In the genomic region with DNA sequence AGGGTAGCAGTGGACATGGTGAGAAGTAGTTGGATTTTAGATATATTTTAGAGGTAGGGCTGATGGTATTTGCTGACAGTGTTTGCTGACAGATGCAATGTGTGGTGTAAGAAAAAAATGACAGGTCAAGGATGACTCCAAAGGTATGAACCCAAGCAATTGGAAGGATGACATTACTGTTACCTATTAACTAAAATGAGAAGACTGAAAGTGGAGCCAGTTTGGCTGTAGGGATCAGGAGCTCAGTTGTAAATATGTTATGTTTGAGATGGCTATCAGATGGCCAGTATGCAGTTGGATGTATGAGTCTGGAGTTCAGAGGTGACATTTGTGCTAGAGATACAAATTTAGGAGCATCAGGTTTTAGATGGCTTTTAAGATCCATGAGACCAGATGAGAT, we compare ENCODE assay signal across 22 cellular contexts. TPM values are rescaled to one million over a fixed set of nuclear protein-coding genes. Genes with fewer than 3 reads are reported as not detected.
DNase-seq lines count a peak whose midpoint lies in the region; ATAC-seq and TF ChIP-seq lines count a peak whose summit lies in the region.
"Had no signal": no experiment of that assay in that cellular context is flagged by ENCODE, and none has a peak within 500 bp of the region (broad histone marks: within the 10 kb centered on the region; RNA-seq: fewer than 3 reads in every experiment).

No MANE protein-coding gene starts in this region.

- H3K27ac ChIP-seq in vagina (peak overlapping the region; percentile 81), right cardiac atrium (ENCODE audit: low read length) (no peak overlapping the region)

- H3K9me3 ChIP-seq in vagina (no peaks in the 10 kb centered on the region), right cardiac atrium (ENCODE audit: control insufficient read depth, low read length) (no peaks in the 10 kb centered on the region)
- H3K9me3 ChIP-seq: MG63 had no signal

- no peak for DNase-seq in activated T-cell treated with anti-CD3 and anti-CD28 coated beads, Interleukin-2, amount 50 U/mL, for 72 hours
- DNase-seq in activated T-cell treated with anti-CD3 and anti-CD28 coated beads, Interleukin-2, amount 50 U/mL, for 1 hour = no peak
- DNase-seq in WTC11 (ENCODE audit: low spot score) (no peak), left lobe of liver (ENCODE audit: low spot score) (no peak), vagina (ENCODE audit: extremely low spot score in 2 of 2) (no peak), right cardiac atrium (no peak)
- DNase-seq: DMS153, KBM-7, MG63, NCI-H1105 treated with DMSO at 0.1 percent for 48 hours, NCI-H146, NCI-H1930, NCI-H2107, NCI-H446, NCI-H524 treated with DMSO at 0.1 percent for 48 hours, NCI-H774, SIG-M5 had no signal

- H3K4me1 Mint-ChIP-seq in activated T-cell treated with anti-CD3 and anti-CD28 coated beads, Interleukin-2, amount 50 U/mL, for 72 hours (ENCODE audit: low read depth) = peaks cover 33% of the 10 kb centered on the region
- H3K4me1 Mint-ChIP-seq in WTC11 = no peaks in the 10 kb centered on the region

- intact Hi-C loops in vagina (cut with DNase I) = no loop called here
- intact Hi-C loops in right cardiac atrium (cut with DNase I) = no loop called here

- H3K36me3 ChIP-seq in vagina = no peaks in the 10 kb centered on the region
- H3K36me3 ChIP-seq: MG63 had no signal

- peaks cover 12 to 14% of the 10 kb centered on the region in 2 donors for H3K9me3 Mint-ChIP-seq in activated T-cell treated with anti-CD3 and anti-CD28 coated beads, Interleukin-2, amount 50 U/mL, for 72 hours
- peaks cover 11% of the 10 kb centered on the region for H3K9me3 Mint-ChIP-seq in WTC11

- TF ChIP-seq CTCF in WTC11 (IDR thresholded peaks at IDR 0.05) (no peak), vagina (IDR thresholded peaks at IDR 0.05) (no peak)

- H3K27me3 Mint-ChIP-seq in activated T-cell treated with anti-CD3 and anti-CD28 coated beads, Interleukin-2, amount 50 U/mL, for 72 hours (ENCODE audit: low read depth) = peaks cover 29% of the 10 kb centered on the region
- 0 out of 2 replicates have a peak, but pooled peaks cover 5% of the 10 kb centered on the region for H3K27me3 Mint-ChIP-seq in WTC11 (ENCODE audit: low read depth)

- POLR2A ChIA-PET in WTC11 (lab: Charles Lee) = no interaction called here

- peak overlapping the region; percentile 9 for H3K27ac Mint-ChIP-seq in activated T-cell treated with anti-CD3 and anti-CD28 coated beads, Interleukin-2, amount 50 U/mL, for 72 hours
- no peak overlapping the region for H3K27ac Mint-ChIP-seq in WTC11

- H3K4me1 ChIP-seq in vagina = peaks cover 32% of the 10 kb centered on the region
- peaks cover 2% of the 10 kb centered on the region for H3K4me1 ChIP-seq in right cardiac atrium (ENCODE audit: control insufficient read depth, insufficient read depth, low read length)

- peaks cover 16% of the 10 kb centered on the region in 2 donors for H3K36me3 Mint-ChIP-seq in activated T-cell treated with anti-CD3 and anti-CD28 coated beads, Interleukin-2, amount 50 U/mL, for 72 hours (ENCODE audit: insufficient read depth in 2 of 2)
- no peaks in the 10 kb centered on the region for H3K36me3 Mint-ChIP-seq in WTC11

- H3K27me3 ChIP-seq in vagina (no peaks in the 10 kb centered on the region), right cardiac atrium (ENCODE audit: control insufficient read depth, insufficient read depth) (no peaks in the 10 kb centered on the region)
- H3K27me3 ChIP-seq: MG63 had no signal

- peak overlapping the region in 1 of 2 donors; percentile 16 for H3K4me3 Mint-ChIP-seq in activated T-cell treated with anti-CD3 and anti-CD28 coated beads, Interleukin-2, amount 50 U/mL, for 72 hours
- H3K4me3 Mint-ChIP-seq in WTC11 = no peak overlapping the region

- no peak for ATAC-seq in activated T-cell treated with anti-CD3 and anti-CD28 coated beads, Interleukin-2, amount 50 U/mL, for 72 hours (replicated peaks in 1 of 2)
- ATAC-seq in WTC11 (no peak), left lobe of liver (peak; percentile 75), right cardiac atrium (no peak), GM19023 (IDR thresholded peaks at IDR 0.05; ENCODE audit: unreplicated experiment) (no peak)

- H3K4me3 ChIP-seq in vagina (no peak overlapping the region), right cardiac atrium (ENCODE audit: low read length) (no peak overlapping the region)
- H3K4me3 ChIP-seq: MG63 had no signal

- no peak for TF ChIP-seq POLR2A in vagina (IDR thresholded peaks at IDR 0.05)

- CTCF ChIA-PET in WTC11 (lab: Charles Lee) = no interaction called here

TF ChIP-seq in WTC11, 78 proteins besides CTCF, POLR2A, EP300 and RAD21:
- TF ChIP-seq EMX1 (CRISPR knock-in tag; IDR thresholded peaks at IDR 0.05) (no peak), GABPB1 (CRISPR knock-in tag; IDR thresholded peaks at IDR 0.05) (peak; percentile 50; the same call in 1 of the 2 replicates), ESRRA (CRISPR knock-in tag; IDR thresholded peaks at IDR 0.05; ENCODE audit: borderline replicate concordance) (no peak), ZNF396 (CRISPR knock-in tag; IDR thresholded peaks at IDR 0.05; ENCODE audit: borderline replicate concordance) (no peak), ZNF263 (CRISPR knock-in tag; IDR thresholded peaks at IDR 0.05; ENCODE audit: low read depth) (no peak), ZNF671 (CRISPR knock-in tag; IDR thresholded peaks at IDR 0.05) (no peak), FOXP1 (CRISPR knock-in tag; IDR thresholded peaks at IDR 0.05; ENCODE audit: borderline replicate concordance) (no peak), ZNF423 (CRISPR knock-in tag; IDR thresholded peaks at IDR 0.05) (no peak)
TF ChIP-seq in WTC11: peak in this region for 1.

RNA-seq across cellular contexts. Expression of gene SERPINA6, which starts 17.4 kb away (rescaled TPM):
- total RNA-seq in activated T-cell treated with anti-CD3 and anti-CD28 coated beads, Interleukin-2, amount 50 U/mL, for 72 hours = not detected
- total RNA-seq in WTC11 (2021) = 0.15 TPM in 1 of 3 replicates, not detected in the others
- 155 TPM for total RNA-seq in left lobe of liver
- total RNA-seq in vagina = not detected
- not detected for total RNA-seq in right cardiac atrium
- polyA plus RNA-seq in right cardiac atrium = not detected
- total RNA-seq: A172, LHCN-M2 had no signal
- polyA plus RNA-seq: BJ had no signal

RNA-seq across cellular contexts. Expression of gene SERPINA2, which starts 26.0 kb away (rescaled TPM):
- not detected for total RNA-seq in activated T-cell treated with anti-CD3 and anti-CD28 coated beads, Interleukin-2, amount 50 U/mL, for 72 hours
- total RNA-seq in WTC11 (2021) (not detected in 3 replicates), left lobe of liver (not detected), vagina (not detected), right cardiac atrium (not detected)
- not detected for polyA plus RNA-seq in right cardiac atrium
- total RNA-seq: A172, HT-29, LHCN-M2 had no signal
- polyA plus RNA-seq: BJ had no signal

RNA-seq across cellular contexts. Expression of gene SERPINA10, which starts 47.5 kb away (rescaled TPM):
- not detected for total RNA-seq in activated T-cell treated with anti-CD3 and anti-CD28 coated beads, Interleukin-2, amount 50 U/mL, for 72 hours
- 0.04 TPM in 1 of 3 replicates, not detected in the others for total RNA-seq in WTC11 (2021)
- total RNA-seq in left lobe of liver = 200 TPM
- total RNA-seq in vagina = not detected
- total RNA-seq in right cardiac atrium = not detected
- polyA plus RNA-seq in right cardiac atrium = not detected
- total RNA-seq: A172, HT-29, LHCN-M2 had no signal
- polyA plus RNA-seq: BJ had no signal

RNA-seq across cellular contexts. Expression of gene SERPINA1, which starts 47.9 kb away (rescaled TPM):
- total RNA-seq in activated T-cell treated with anti-CD3 and anti-CD28 coated beads, Interleukin-2, amount 50 U/mL, for 72 hours = 10 to 100 TPM; 20.3 to 68.9 TPM
- total RNA-seq in WTC11 (2021) (5.1 to 7.2 TPM (median 6.8 TPM) in 3 replicates), left lobe of liver (17,840 TPM), vagina (6.1 TPM), right cardiac atrium (10 to 100 TPM in 1 of 4 donors, 1 to 10 TPM in 3; 3.1 to 10.3 (median 8.4) TPM)
- 2.0 TPM for polyA plus RNA-seq in right cardiac atrium
- total RNA-seq: LHCN-M2 had no signal

Comparison
In these comparisons a context has a peak if more than half of its experiments do, and no peak if none do; other contexts are left out.
1. RNA of gene SERPINA6, which starts 17.4 kb away (total RNA-seq): 155 TPM in left lobe of liver (single experiment); not detected in vagina (single experiment), 0.15 TPM in WTC11, not detected in activated T-cell treated with anti-CD3 and anti-CD28 coated beads, Interleukin-2, amount 50 U/mL, for 72 hours and not detected in right cardiac atrium; every median in the first group is over 100 times any median in the second.
2. RNA of gene SERPINA10, which starts 47.5 kb away (total RNA-seq): 200 TPM in left lobe of liver (single experiment); 0.04 TPM in WTC11, not detected in activated T-cell treated with anti-CD3 and anti-CD28 coated beads, Interleukin-2, amount 50 U/mL, for 72 hours, not detected in vagina (single experiment) and not detected in right cardiac atrium; every median in the first group is over 100 times any median in the second.